ENCODE assay signal across 2 cellular contexts in genomic region chr13:112143753-112144615, GRCh38.
TF ChIP-seq lines count a peak whose summit lies in the region.

No MANE protein-coding gene starts in this region.

TF ChIP-seq in SK-N-SH, 30 proteins besides CTCF, POLR2A, EP300 and RAD21 (continued from another document):
- TF ChIP-seq REST (IDR thresholded peaks at IDR 0.05; ENCODE audit: low read depth, low read length) (no peak), POLR2AphosphoS5 (IDR thresholded peaks at IDR 0.05; ENCODE audit: low read depth, low read length) (no peak), FOXJ3 (CRISPR knock-in tag; IDR thresholded peaks at IDR 0.05) (no peak), GABPA (IDR thresholded peaks at IDR 0.05; ENCODE audit: low read depth) (no peak), TCF12 (IDR thresholded peaks at IDR 0.05) (no peak), CHD2 (IDR thresholded peaks at IDR 0.05; ENCODE audit: low read length, partially characterized antibody) (no peak), RFX5 (IDR thresholded peaks at IDR 0.05; ENCODE audit: low read length) (no peak)

TF ChIP-seq in SK-N-SH treated with all-trans-retinoic acid at 6 μM for 48 hours, 23 proteins besides CTCF, POLR2A, EP300 and RAD21 (continued from another document):
- TF ChIP-seq TSHZ2 (CRISPR knock-in tag; IDR thresholded peaks at IDR 0.05) (no peak), CSDC2 (CRISPR knock-in tag; IDR thresholded peaks at IDR 0.05) (no peak), GLIS3 (CRISPR knock-in tag; IDR thresholded peaks at IDR 0.05) (no peak), ARNTL (CRISPR knock-in tag; IDR thresholded peaks at IDR 0.05; ENCODE audit: borderline replicate concordance, low read depth) (no peak)
